In the genomic region with DNA sequence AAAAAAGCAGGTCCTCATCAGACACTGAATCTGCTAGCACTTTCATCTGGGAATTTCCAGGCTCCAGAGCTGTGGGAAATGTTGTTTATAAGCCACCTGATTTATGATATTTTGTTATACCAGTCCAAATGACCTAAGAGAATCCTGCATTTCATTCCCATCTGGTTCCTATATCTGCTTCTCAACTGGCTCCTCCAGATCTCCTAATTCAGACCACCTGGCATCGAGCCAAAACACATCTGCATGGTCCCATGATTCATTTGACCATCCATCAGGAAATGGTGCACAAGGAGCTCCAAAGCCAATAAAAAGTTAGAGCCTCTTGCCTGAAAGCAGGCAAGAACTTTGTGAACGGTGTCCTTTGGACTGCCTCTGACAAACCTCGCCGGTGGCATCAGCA, we compare ENCODE assay signal across 1 cellular context.
TF ChIP-seq lines count a peak whose summit lies in the region.

No MANE protein-coding gene starts in this region.

TF ChIP-seq in SK-N-SH, 30 proteins besides CTCF, POLR2A, EP300 and RAD21 (continued from another document):
- TF ChIP-seq, protein P1, sequence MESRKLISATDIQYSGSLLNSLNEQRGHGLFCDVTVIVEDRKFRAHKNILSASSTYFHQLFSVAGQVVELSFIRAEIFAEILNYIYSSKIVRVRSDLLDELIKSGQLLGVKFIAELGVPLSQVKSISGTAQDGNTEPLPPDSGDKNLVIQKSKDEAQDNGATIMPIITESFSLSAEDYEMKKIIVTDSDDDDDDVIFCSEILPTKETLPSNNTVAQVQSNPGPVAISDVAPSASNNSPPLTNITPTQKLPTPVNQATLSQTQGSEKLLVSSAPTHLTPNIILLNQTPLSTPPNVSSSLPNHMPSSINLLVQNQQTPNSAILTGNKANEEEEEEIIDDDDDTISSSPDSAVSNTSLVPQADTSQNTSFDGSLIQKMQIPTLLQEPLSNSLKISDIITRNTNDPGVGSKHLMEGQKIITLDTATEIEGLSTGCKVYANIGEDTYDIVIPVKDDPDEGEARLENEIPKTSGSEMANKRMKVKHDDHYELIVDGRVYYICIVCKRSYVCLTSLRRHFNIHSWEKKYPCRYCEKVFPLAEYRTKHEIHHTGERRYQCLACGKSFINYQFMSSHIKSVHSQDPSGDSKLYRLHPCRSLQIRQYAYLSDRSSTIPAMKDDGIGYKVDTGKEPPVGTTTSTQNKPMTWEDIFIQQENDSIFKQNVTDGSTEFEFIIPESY (IDR thresholded peaks at IDR 0.05; ENCODE audit: borderline replicate concordance, low read depth): no peak
- TF ChIP-seq YY1 (IDR thresholded peaks at IDR 0.05; ENCODE audit: low read depth) (no peak), ELF1 (IDR thresholded peaks at IDR 0.05) (no peak), NFIC (IDR thresholded peaks at IDR 0.05; ENCODE audit: borderline replicate concordance) (peak; percentile 50), SMC3 (IDR thresholded peaks at IDR 0.05; ENCODE audit: low read depth, low read length) (no peak), MXI1 (IDR thresholded peaks at IDR 0.05; ENCODE audit: low read depth, low read length) (no peak), GATA2 (CRISPR knock-in tag; IDR thresholded peaks at IDR 0.05) (no peak)
TF ChIP-seq in SK-N-SH: peak in this region for 2.
